In genomic region chr20:50929299-50930138, GRCh38 we compare ENCODE assay signal across 8 cellular contexts. TPM values are rescaled to one million over a fixed set of nuclear protein-coding genes. Genes with fewer than 3 reads are reported as not detected.
DNase-seq lines count a peak whose midpoint lies in the region; ATAC-seq and TF ChIP-seq lines count a peak whose summit lies in the region.

No MANE protein-coding gene starts in this region.

- H3K27me3 ChIP-seq in lower lobe of right lung (ENCODE audit: low read depth) = no peaks in the 10 kb centered on the region

- peak; percentile 84 for TF ChIP-seq CTCF in lower lobe of right lung (IDR thresholded peaks at IDR 0.05)

- H3K36me3 ChIP-seq in lower lobe of right lung = peaks cover 26% of the 10 kb centered on the region

- intact Hi-C loops in lower lobe of right lung (cut with DNase I) = no loop called here

- ATAC-seq in GM19372 (IDR thresholded peaks at IDR 0.05; ENCODE audit: low read depth, unreplicated experiment) = peak; percentile 43
- peak; percentile 52 for ATAC-seq in HG03565 (IDR thresholded peaks at IDR 0.05; ENCODE audit: unreplicated experiment)
- peak; percentile 79 to 87 for ATAC-seq in lower lobe of right lung

- H3K4me1 ChIP-seq in lower lobe of right lung = peaks cover 53% of the 10 kb centered on the region

- H3K9me3 ChIP-seq in lower lobe of right lung = no peaks in the 10 kb centered on the region

- H3K4me3 ChIP-seq in lower lobe of right lung = peak overlapping the region; percentile 75

- H3K27ac ChIP-seq in lower lobe of right lung = peak overlapping the region; percentile 77

- peak; percentile 23 to 85 (median 78) for DNase-seq in C1 segment of cervical spinal cord (lab: John Stamatoyannopoulos, UW)
- peak; percentile 89 for DNase-seq in NCI-H748 (lab: John Stamatoyannopoulos, UW; ENCODE audit: unreplicated experiment)
- DNase-seq in activated CD4-positive, alpha-beta T cell treated with anti-CD3 and anti-CD28 coated beads, Interleukin-2, amount 50 U/mL, for 4 hours = peak; percentile 90 to 91
- peak; percentile 93 for DNase-seq in ecto neural progenitor cell (ENCODE audit: low spot score)
- peak; percentile 93 for DNase-seq in lower lobe of right lung
- DNase-seq in stimulated activated CD4-positive, alpha-beta T cell treated with anti-CD3 and anti-CD28 coated beads, TNF-alpha, amount 100 ng/mL, for 1 hour (ENCODE audit: low read depth in 3 of 3, low spot score in 1 of 3) = peak; percentile 71 to 80 (median 71)

RNA-seq across cellular contexts. Expression of gene ADNP, which starts 1.7 kb away (rescaled TPM):
- total RNA-seq in lower lobe of right lung = 58.3 TPM

RNA-seq across cellular contexts. Expression of gene DPM1, which starts 28.8 kb away (rescaled TPM):
- total RNA-seq in lower lobe of right lung = 31.2 TPM

RNA-seq across cellular contexts. Expression of gene MOCS3, which starts 29.1 kb away (rescaled TPM):
- 4.7 TPM for total RNA-seq in lower lobe of right lung

Comparison
In these comparisons a context has a peak if more than half of its experiments do, and no peak if none do; other contexts are left out.
1. Peak in every context shown above with its lines: DNase-seq, ATAC-seq, H3K4me3 ChIP-seq and H3K27ac ChIP-seq.